Comparison of ENCODE assay signal across 18 cellular contexts in genomic region chr5:66327008-66327407, GRCh38.
"Had no signal": no experiment of that assay in that cellular context is flagged by ENCODE, and none has a peak within 500 bp of the region (broad histone marks: within the 10 kb centered on the region; RNA-seq: fewer than 3 reads in every experiment).

No MANE protein-coding gene starts in this region.

- DNase-seq: KBM-7, NCI-H1092, NCI-H1105 treated with DMSO at 0.1 percent for 48 hours, NCI-H1417 treated with DMSO at 0.1 percent for 48 hours, NCI-H1694, NCI-H187 treated with DMSO at 0.1 percent for 48 hours, NCI-H2029 treated with DMSO at 0.1 percent for 48 hours, NCI-H2171, NCI-H226, NCI-H446, NCI-H510A, NCI-H524 treated with DMSO at 0.1 percent for 48 hours, NCI-H69, NCI-H774, RPMI8226, SHP77 treated with DMSO at 0.1 percent for 48 hours, SJCRH30 had no signal

- H3K4me1 ChIP-seq: SJCRH30 had no signal

- H3K9me3 ChIP-seq: SJCRH30 had no signal

- H3K4me3 ChIP-seq: SJCRH30 had no signal

- ATAC-seq: SK-N-SH treated with all-trans-retinoic acid at 6 μM for 48 hours had no signal

- H3K36me3 ChIP-seq: SJCRH30 had no signal

- H3K27ac ChIP-seq: SJCRH30 had no signal

- H3K27me3 ChIP-seq: SJCRH30 had no signal
